Comparison of ENCODE assay signal across 18 cellular contexts in the genomic region with DNA sequence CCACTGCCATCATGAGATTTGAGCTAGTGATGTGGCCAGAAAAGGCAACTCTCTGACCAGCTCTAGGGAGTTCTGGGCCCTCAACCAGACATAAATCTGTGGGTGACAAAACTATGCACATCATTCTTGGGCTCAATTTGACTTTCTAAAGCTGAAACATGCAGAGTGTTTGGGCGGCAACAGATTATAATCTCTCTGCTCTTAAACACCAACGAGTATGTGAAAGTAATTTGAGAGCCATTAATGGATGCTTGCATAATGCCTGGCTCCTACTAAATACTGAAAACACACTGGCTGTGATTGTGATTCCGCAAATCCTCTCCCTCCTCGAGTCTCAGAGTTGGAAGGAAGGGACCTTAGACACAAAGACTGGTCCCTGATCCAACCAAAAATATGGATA.
"Had no signal": no experiment of that assay in that cellular context is flagged by ENCODE, and none has a peak within 500 bp of the region (broad histone marks: within the 10 kb centered on the region; RNA-seq: fewer than 3 reads in every experiment).

No MANE protein-coding gene starts in this region.

- H3K36me3 ChIP-seq: ascending aorta, breast epithelium, esophagus squamous epithelium, heart right ventricle had no signal

- ATAC-seq: activated naive CD8-positive, alpha-beta T cell treated with anti-CD3 and anti-CD28 coated beads, Interleukin-2, amount 50 U/mL, for 24 hours; heart right ventricle; stimulated activated effector memory CD8-positive, alpha-beta T cell treated with anti-CD3 and anti-CD28 coated beads, Interleukin-12 subunit alpha, Interleukin-12 subunit beta, amount 100 ng/mL, for 72 hours had no signal

- DNase-seq: activated CD4-positive, alpha-beta T cell treated with anti-CD3 and anti-CD28 coated beads, Interleukin-2, amount 50 U/mL, for 4 hours; activated CD4-positive, CD25-positive, alpha-beta regulatory T cell treated with anti-CD3 and anti-CD28 coated beads, Interleukin-2, amount 50 U/mL, for 72 hours; activated naive CD4-positive, alpha-beta T cell treated with anti-CD3 and anti-CD28 coated beads for 36 hours; activated naive CD8-positive, alpha-beta T cell treated with anti-CD3 and anti-CD28 coated beads, Interleukin-2, amount 50 U/mL, for 24 hours; activated T-cell treated with anti-CD3 and anti-CD28 coated beads, Interleukin-2, amount 50 U/mL, for 1 hour; cerebellar nuclear complex; effector CD8-positive, alpha-beta T cell; esophagus squamous epithelium; heart right ventricle; naive B cell; stimulated activated CD4-positive, alpha-beta T cell treated with anti-CD3 and anti-CD28 coated beads, Interleukin-12 subunit alpha, Interleukin-12 subunit beta, amount 100 ng/mL, for 4 hours; stimulated activated CD4-positive, alpha-beta T cell treated with anti-CD3 and anti-CD28 coated beads, Interleukin-2, amount 100 ng/mL, for 24 hours had no signal

- H3K79me2 ChIP-seq: parathyroid adenoma had no signal

- H3K27ac ChIP-seq: ascending aorta, breast epithelium, esophagus squamous epithelium, heart right ventricle, parathyroid adenoma had no signal

- H3K27me3 ChIP-seq: ascending aorta, breast epithelium had no signal

- H2AFZ ChIP-seq: parathyroid adenoma had no signal

- H3K9me3 ChIP-seq: ascending aorta had no signal

- H3K4me1 ChIP-seq: ascending aorta, breast epithelium, esophagus squamous epithelium, parathyroid adenoma had no signal

- FAIRE-seq: endothelial cell of umbilical vein, frontal cortex had no signal

- H3K4me3 ChIP-seq: ascending aorta, breast epithelium, esophagus squamous epithelium, heart right ventricle had no signal
